Comparison of ENCODE assay signal across 5 cellular contexts in genomic region chr17:1450261-1450660, GRCh38. TPM values are rescaled to one million over a fixed set of nuclear protein-coding genes. Genes with fewer than 3 reads are reported as not detected.
DNase-seq lines count a peak whose midpoint lies in the region; ATAC-seq and TF ChIP-seq lines count a peak whose summit lies in the region.
"Not testable (repeated sequence)": the region's sequence is repeated elsewhere in the genome, so short reads cannot be mapped to it uniquely, and the experiment has no call there.

No MANE protein-coding gene starts in this region.

- H3K36me3 Mint-ChIP-seq in GM23338 (ENCODE audit: low read depth) = peaks cover 38% of the 10 kb centered on the region

- H3K4me2 ChIP-seq in GM23338 = not testable (repeated sequence)

- H3K9me3 Mint-ChIP-seq in GM23338 = not testable (repeated sequence)

- H3K4me3 Mint-ChIP-seq in GM23338 = not testable (repeated sequence)

- not testable (repeated sequence) for H3F3A ChIP-seq in GM23338 (replicated peaks; ENCODE audit: low read depth)

- intact Hi-C loops in stomach (cut with DNase I; ENCODE audit: low total_unique reads) = not testable (repeated sequence)

- not testable (repeated sequence) for DNase-seq in GM23338 (ENCODE audit: low spot score); stomach; upper lobe of left lung

- peaks cover 100% of the 10 kb centered on the region for H3K79me2 ChIP-seq in GM23338 (replicated peaks; ENCODE audit: insufficient read depth)

- H3K27ac ChIP-seq in 22Rv1 (peak overlapping the region; percentile 11; the same call in 1 of the 2 replicates), GM23338 (ENCODE audit: low read depth) (peak overlapping the region; percentile 66; the same call in 1 of the 2 replicates), neutrophil (peak overlapping the region; percentile 54), stomach (peak overlapping the region in 3 of 5 donors; percentile 5 to 36 (median 35)), upper lobe of left lung (peak overlapping the region; percentile 50 to 91 (median 72))

- WGBS in stomach, 5 donors = 94 to 98% (median 97%) methylated on average over 17 to 21 of the region's 21 CpGs
- 94 to 97% methylated on average over 21 of the region's 21 CpGs for WGBS in upper lobe of left lung, 2 donors

- H3K27me3 ChIP-seq in GM23338 (ENCODE audit: insufficient read depth); neutrophil; stomach; upper lobe of left lung: not testable (repeated sequence)

- not testable (repeated sequence) for H3K27me3 Mint-ChIP-seq in GM23338 (ENCODE audit: insufficient read depth, low read depth, poor library complexity)

- not testable (repeated sequence) for TF ChIP-seq CTCF in 22Rv1 (IDR thresholded peaks at IDR 0.05); GM23338 (conservative IDR thresholded peaks at IDR 0.05; ENCODE audit: low read depth in 2 of 2); neutrophil (IDR thresholded peaks at IDR 0.05); stomach (IDR thresholded peaks at IDR 0.05); upper lobe of left lung (IDR thresholded peaks at IDR 0.05)

- H3K9me2 ChIP-seq in GM23338 (ENCODE audit: insufficient read depth) = not testable (repeated sequence)

- H3K36me3 ChIP-seq in GM23338 (ENCODE audit: insufficient read depth) = not testable (repeated sequence)
- peaks cover 28% of the 10 kb centered on the region for H3K36me3 ChIP-seq in neutrophil
- peaks cover 0 to 25% (median 4%) of the 10 kb centered on the region in 4 donors for H3K36me3 ChIP-seq in stomach
- H3K36me3 ChIP-seq in upper lobe of left lung = peaks cover 0 to 12% (median 3%) of the 10 kb centered on the region in 4 donors

- ATAC-seq in GM23338; upper lobe of left lung (ENCODE audit: low FRiP score in 2 of 2): not testable (repeated sequence)

- not testable (repeated sequence) for H3K4me1 ChIP-seq in GM23338 (ENCODE audit: insufficient read depth)
- H3K4me1 ChIP-seq in neutrophil (ENCODE audit: control insufficient read depth in 1 of 2, insufficient read depth in 1 of 2, low read depth in 1 of 2, low read length in 1 of 2) (peaks cover 47 to 54% of the 10 kb centered on the region in 2 experiments), stomach (peaks cover 33 to 98% (median 76%) of the 10 kb centered on the region in 4 donors), upper lobe of left lung (peaks cover 52 to 94% (median 73%) of the 10 kb centered on the region in 4 donors)

- not testable (repeated sequence) for H2AFZ ChIP-seq in GM23338

- H4K20me1 ChIP-seq in GM23338 (replicated peaks; ENCODE audit: insufficient read depth) = peaks cover 80% of the 10 kb centered on the region

- H3K4me1 Mint-ChIP-seq in GM23338 = peaks cover 20% of the 10 kb centered on the region

- not testable (repeated sequence) for TF ChIP-seq POLR2A in stomach (IDR thresholded peaks at IDR 0.05); upper lobe of left lung (IDR thresholded peaks at IDR 0.05)

- H3K27ac Mint-ChIP-seq in GM23338 = not testable (repeated sequence)

- H3K9me3 ChIP-seq in neutrophil, stomach, upper lobe of left lung: not testable (repeated sequence)

- not testable (repeated sequence) for TF ChIP-seq EP300 in stomach (IDR thresholded peaks at IDR 0.05); upper lobe of left lung (IDR thresholded peaks at IDR 0.05)

- H3K4me3 ChIP-seq in GM23338; neutrophil (ENCODE audit: low read depth in 1 of 2, low read length in 1 of 2); stomach; upper lobe of left lung: not testable (repeated sequence)

RNA-seq across cellular contexts. Expression of gene CRK, which starts 5.8 kb away (rescaled TPM):
- total RNA-seq in GM23338 (2014; rRNA removed; shearing (Covaris generic)) = 59.8 and 61.1 TPM in 2 replicates
- polyA plus RNA-seq in GM23338 (2016; fragmentation: Nextera tagmentation; extraction: Ambion mirVana) (28.6 and 32.6 TPM in 2 replicates), stomach (10 to 100 TPM; 18.0 to 40.5 (median 32.9) TPM)
- total RNA-seq in stomach (10 to 100 TPM; 18.2 to 87.5 (median 53.5) TPM), upper lobe of left lung (100 to 1,000 TPM in 1 of 6 donors, 10 to 100 TPM in 5; 37.7 to 121 (median 65.8) TPM)

RNA-seq across cellular contexts. Expression of gene MYO1C, which starts 42.2 kb away (rescaled TPM):
- 35.2 and 57.1 TPM in 2 replicates for total RNA-seq in GM23338 (2014; rRNA removed; shearing (Covaris generic))
- 12.3 and 13.9 TPM in 2 replicates for polyA plus RNA-seq in GM23338 (2016; fragmentation: Nextera tagmentation; extraction: Ambion mirVana)
- 100 to 1,000 TPM in 3 of 5 donors, 10 to 100 TPM in 2; 74.2 to 158 (median 107) TPM for total RNA-seq in stomach
- 10 to 100 TPM; 45.2 to 61.3 (median 54.4) TPM for polyA plus RNA-seq in stomach
- total RNA-seq in upper lobe of left lung = 100 to 1,000 TPM; 186 to 358 (median 266) TPM

RNA-seq across cellular contexts. Expression of gene YWHAE, which starts 50.2 kb away (rescaled TPM):
- 1,251 and 1,409 TPM in 2 replicates for total RNA-seq in GM23338 (2014; rRNA removed; shearing (Covaris generic))
- 1,271 and 1,283 TPM in 2 replicates for polyA plus RNA-seq in GM23338 (2016; fragmentation: Nextera tagmentation; extraction: Ambion mirVana)
- 1,000 to 10,000 TPM in 2 of 5 donors, 100 to 1,000 TPM in 3; 335 to 1,151 (median 362) TPM for total RNA-seq in stomach
- polyA plus RNA-seq in stomach = 100 to 1,000 TPM; 219 to 323 (median 254) TPM
- total RNA-seq in upper lobe of left lung = 100 to 1,000 TPM; 318 to 698 (median 384) TPM

Comparison
In these comparisons a context has a peak if more than half of its experiments do, and no peak if none do; other contexts are left out.
1. H3K27ac ChIP-seq: peak in every context shown above with its lines; median percentile 72 in upper lobe of left lung; 66 in GM23338; 54 in neutrophil; 35 in stomach; 11 in 22Rv1.